ENCODE assay signal across 10 cellular contexts in genomic region chr1:51519857-51520699, GRCh38. TPM values are rescaled to one million over a fixed set of nuclear protein-coding genes. Genes with fewer than 3 reads are reported as not detected.
A peak's percentile ranks its signal among the peaks of the same experiment; 100 is the strongest.
DNase-seq lines count a peak whose midpoint lies in the region; ATAC-seq and TF ChIP-seq lines count a peak whose summit lies in the region.
"Had no signal": no experiment of that assay in that cellular context is flagged by ENCODE, and none has a peak within 500 bp of the region (broad histone marks: within the 10 kb centered on the region; RNA-seq: fewer than 3 reads in every experiment).

No MANE protein-coding gene starts in this region.

- H3K36me3 ChIP-seq in tibial nerve: no peaks in the 10 kb centered on the region
- H3K36me3 ChIP-seq: esophagus muscularis mucosa had no signal

- peak overlapping the region in 3 of 4 donors; percentile 27 to 68 (median 30) for H3K27ac ChIP-seq in tibial nerve

- no peaks in the 10 kb centered on the region for H3K27me3 ChIP-seq in tibial nerve
- H3K27me3 ChIP-seq: esophagus muscularis mucosa had no signal

- no peaks in the 10 kb centered on the region for H3K9me3 Mint-ChIP-seq in activated T-cell treated with anti-CD3 and anti-CD28 coated beads, Interleukin-2, amount 50 U/mL, for 4 hours
- H3K9me3 Mint-ChIP-seq in activated T-helper 2 cell treated with anti-CD3 and anti-CD28 coated beads, Interferon-gamma antibody, Interleukin-2, Interleukin-4, amounts not matched to agents 10 μg/mL and 5 μg/mL and 100 μg/mL, durations not matched to agents 14 hours and 24 hours and 36 hours: no peaks in the 10 kb centered on the region

- no peak overlapping the region for H3K4me3 ChIP-seq in tibial nerve

- intact Hi-C loops in activated T-helper 2 cell treated with anti-CD3 and anti-CD28 coated beads, Interferon-gamma antibody, Interleukin-2, Interleukin-4, amounts not matched to agents 10 μg/mL and 5 μg/mL and 100 μg/mL, durations not matched to agents 14 hours and 24 hours and 36 hours (cut with micrococcal nuclease): loop anchor here (1.0 to 10.0 kb wide), 5 partner anchors 15 to 555 kb away; partner anchors contain the start of genes FAF1 and OSBPL9

- H3K27me3 Mint-ChIP-seq in activated T-cell treated with anti-CD3 and anti-CD28 coated beads, Interleukin-2, amount 50 U/mL, for 4 hours (ENCODE audit: low read depth): no peaks in the 10 kb centered on the region
- H3K27me3 Mint-ChIP-seq in activated T-helper 2 cell treated with anti-CD3 and anti-CD28 coated beads, Interferon-gamma antibody, Interleukin-2, Interleukin-4, amounts not matched to agents 10 μg/mL and 5 μg/mL and 100 μg/mL, durations not matched to agents 14 hours and 24 hours and 36 hours (ENCODE audit: low read depth): no peaks in the 10 kb centered on the region

- 78 to 82% methylated on average over 8 of the region's 8 CpGs for WGBS in tibial nerve, 2 donors

- peaks cover 0 to 35% (median 26%) of the 10 kb centered on the region in 4 donors for H3K4me1 ChIP-seq in tibial nerve

- H3K36me3 Mint-ChIP-seq in activated T-cell treated with anti-CD3 and anti-CD28 coated beads, Interleukin-2, amount 50 U/mL, for 4 hours (ENCODE audit: insufficient read depth): no peaks in the 10 kb centered on the region
- peaks cover 8% of the 10 kb centered on the region for H3K36me3 Mint-ChIP-seq in activated T-helper 2 cell treated with anti-CD3 and anti-CD28 coated beads, Interferon-gamma antibody, Interleukin-2, Interleukin-4, amounts not matched to agents 10 μg/mL and 5 μg/mL and 100 μg/mL, durations not matched to agents 14 hours and 24 hours and 36 hours (ENCODE audit: low read depth)

- no peaks in the 10 kb centered on the region for H3K9me3 ChIP-seq in tibial nerve

- no peak for ATAC-seq in activated T-cell treated with anti-CD3 and anti-CD28 coated beads, Interleukin-2, amount 50 U/mL, for 4 hours
- ATAC-seq in HG02610 (IDR thresholded peaks at IDR 0.05; ENCODE audit: unreplicated experiment): no peak

- peak overlapping the region; percentile 7 for H3K27ac Mint-ChIP-seq in activated T-helper 2 cell treated with anti-CD3 and anti-CD28 coated beads, Interferon-gamma antibody, Interleukin-2, Interleukin-4, amounts not matched to agents 10 μg/mL and 5 μg/mL and 100 μg/mL, durations not matched to agents 14 hours and 24 hours and 36 hours

- TF ChIP-seq POLR2A in tibial nerve (IDR thresholded peaks at IDR 0.05): no peak

- H3K4me3 Mint-ChIP-seq in activated T-cell treated with anti-CD3 and anti-CD28 coated beads, Interleukin-2, amount 50 U/mL, for 4 hours: peak overlapping the region; percentile 77
- peak overlapping the region; percentile 28 for H3K4me3 Mint-ChIP-seq in activated T-helper 2 cell treated with anti-CD3 and anti-CD28 coated beads, Interferon-gamma antibody, Interleukin-2, Interleukin-4, amounts not matched to agents 10 μg/mL and 5 μg/mL and 100 μg/mL, durations not matched to agents 14 hours and 24 hours and 36 hours (ENCODE audit: low read depth)

- H3K4me1 Mint-ChIP-seq in activated T-cell treated with anti-CD3 and anti-CD28 coated beads, Interleukin-2, amount 50 U/mL, for 4 hours (ENCODE audit: low read depth): peaks cover 48% of the 10 kb centered on the region
- peaks cover 44% of the 10 kb centered on the region for H3K4me1 Mint-ChIP-seq in activated T-helper 2 cell treated with anti-CD3 and anti-CD28 coated beads, Interferon-gamma antibody, Interleukin-2, Interleukin-4, amounts not matched to agents 10 μg/mL and 5 μg/mL and 100 μg/mL, durations not matched to agents 14 hours and 24 hours and 36 hours (ENCODE audit: low read depth)

- DNase-seq in activated T-cell treated with anti-CD3 and anti-CD28 coated beads, Interleukin-2, amount 50 U/mL, for 4 hours: no peak
- DNase-seq in activated T-cell treated with anti-CD3 and anti-CD28 coated beads, Interleukin-2, amount 50 U/mL, for 1 hour: no peak
- no peak for DNase-seq in activated T-helper 2 cell treated with anti-CD3 and anti-CD28 coated beads, Interferon-gamma antibody, Interleukin-2, Interleukin-4, amounts not matched to agents 10 μg/mL and 5 μg/mL and 100 μg/mL, durations not matched to agents 14 hours and 24 hours and 36 hours (ENCODE audit: low spot score)
- DNase-seq in iris pigment epithelial cell (ENCODE audit: low read depth) (peak; percentile 88), tibial nerve (ENCODE audit: low spot score in 2 of 2) (no peak), NCI-H1417 treated with DMSO at 0.1 percent for 48 hours (lab: John Stamatoyannopoulos, UW) (no peak), superior temporal gyrus (ENCODE audit: extremely low spot score) (no peak)
- DNase-seq: NCI-H1436 treated with DMSO at 0.1 percent for 48 hours had no signal

- no peak for TF ChIP-seq EP300 in tibial nerve (IDR thresholded peaks at IDR 0.05)

- TF ChIP-seq CTCF in tibial nerve (IDR thresholded peaks at IDR 0.05): no peak

RNA-seq across cellular contexts. Expression of gene EPS15, which starts 1.0 kb away (rescaled TPM):
- total RNA-seq in activated T-cell treated with anti-CD3 and anti-CD28 coated beads, Interleukin-2, amount 50 U/mL, for 4 hours: 10 to 100 TPM; 39.7 to 51.8 (median 51.4) TPM
- 50.1 and 54.1 TPM in 2 replicates for total RNA-seq in activated T-helper 2 cell treated with anti-CD3 and anti-CD28 coated beads, Interferon-gamma antibody, Interleukin-2, Interleukin-4, amounts not matched to agents 10 μg/mL and 5 μg/mL and 100 μg/mL, durations not matched to agents 14 hours and 24 hours and 36 hours
- 100 to 1,000 TPM in 3 of 4 donors, 10 to 100 TPM in 1; 94.8 to 133 (median 125) TPM for total RNA-seq in tibial nerve
